In genomic region chr17:8264836-8265542, GRCh38 we compare ENCODE assay signal across 2 cellular contexts.
A peak's percentile ranks its signal among the peaks of the same experiment; 100 is the strongest.
TF ChIP-seq lines count a peak whose summit lies in the region.

No MANE protein-coding gene starts in this region.

TF ChIP-seq in A549, 52 proteins besides CTCF, POLR2A, EP300 and RAD21 (continued from another document):
- TF ChIP-seq HDAC2 (IDR thresholded peaks at IDR 0.05) (no peak), ZC3H11A (IDR thresholded peaks at IDR 0.05) (no peak), PBX3 (IDR thresholded peaks at IDR 0.05) (no peak), FOSL2 (IDR thresholded peaks at IDR 0.05) (no peak), FOSL2 (CRISPR knock-in tag; IDR thresholded peaks at IDR 0.05) (no peak), FOXS1 (CRISPR knock-in tag; IDR thresholded peaks at IDR 0.05) (no peak), E2F6 (IDR thresholded peaks at IDR 0.05; ENCODE audit: borderline replicate concordance, low read depth) (no peak), MAFK (IDR thresholded peaks at IDR 0.05; ENCODE audit: partially characterized antibody) (no peak), REST (IDR thresholded peaks at IDR 0.05) (no peak), USF2 (IDR thresholded peaks at IDR 0.05) (no peak), SMC3 (IDR thresholded peaks at IDR 0.05) (no peak)

TF ChIP-seq in HEK293, 187 proteins besides CTCF, POLR2A, EP300 and RAD21 (continued from another document):
- no peak for TF ChIP-seq BCL6B (tag by site-specific recombination; IDR thresholded peaks at IDR 0.05)
- TF ChIP-seq GLIS1 (tag by site-specific recombination; IDR thresholded peaks at IDR 0.05) = peak; percentile 21; the same call in 1 of the 2 replicates
- TF ChIP-seq MYNN (tag by site-specific recombination; IDR thresholded peaks at IDR 0.05; ENCODE audit: borderline replicate concordance) = no peak
- no peak for TF ChIP-seq ZNF837 (tag by site-specific recombination; IDR thresholded peaks at IDR 0.05)
- no peak for TF ChIP-seq ZNF324 (tag by site-specific recombination; IDR thresholded peaks at IDR 0.05)
- TF ChIP-seq REST (tag by site-specific recombination; IDR thresholded peaks at IDR 0.05) = no peak
